26 cellular contexts compared by ENCODE assay signal in the genomic region with DNA sequence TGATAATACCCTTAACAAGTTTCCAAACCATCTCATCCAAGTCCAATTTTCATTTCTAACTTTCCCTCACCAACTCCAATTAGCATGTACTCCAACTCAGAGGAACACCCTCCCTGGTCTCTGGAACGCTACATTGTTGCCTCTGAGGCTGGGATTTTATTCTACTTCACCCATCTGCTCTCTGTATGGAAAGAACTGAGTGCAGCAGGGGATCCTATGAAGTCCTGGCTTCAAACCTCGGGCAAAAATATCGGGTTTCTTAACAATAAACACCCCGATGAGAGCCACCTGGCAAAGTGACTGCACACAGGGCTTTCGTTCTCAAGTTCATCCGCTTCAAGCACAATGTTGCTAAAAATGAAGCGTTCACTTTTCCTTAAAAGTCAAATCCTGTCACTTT.
"Had no signal": no experiment of that assay in that cellular context is flagged by ENCODE, and none has a peak within 500 bp of the region (broad histone marks: within the 10 kb centered on the region; RNA-seq: fewer than 3 reads in every experiment).

No MANE protein-coding gene starts in this region.

- ATAC-seq: activated CD4-positive, alpha-beta T cell treated with anti-CD3 and anti-CD28 coated beads for 36 hours; activated CD8-positive, alpha-beta T cell treated with anti-CD3 and anti-CD28 coated beads, Interleukin-2, amount 10 ng/mL, durations not matched to agents 7 days and 5 days; activated naive CD4-positive, alpha-beta T cell treated with anti-CD3 and anti-CD28 coated beads, Interleukin-2, amount 50 U/mL, for 72 hours; activated T-cell treated with anti-CD3 and anti-CD28 coated beads, Interleukin-2, amount 50 U/mL, for 72 hours; gastrocnemius medialis; left cardiac atrium; psoas muscle; stimulated activated naive B cell treated with anti-CD40 and anti-IgM and Interleukin-4, amounts not matched to agents 10 μg/mL and 1 μg/mL and 100 μg/mL, for 72 hours; upper lobe of right lung had no signal

- H3K27ac Mint-ChIP-seq: activated CD4-positive, alpha-beta T cell treated with anti-CD3 and anti-CD28 coated beads for 36 hours; activated CD8-positive, alpha-beta T cell treated with anti-CD3 and anti-CD28 coated beads, Interleukin-2, amount 10 ng/mL, durations not matched to agents 7 days and 5 days; activated naive CD4-positive, alpha-beta T cell treated with anti-CD3 and anti-CD28 coated beads, Interleukin-2, amount 50 U/mL, for 72 hours; activated T-cell treated with anti-CD3 and anti-CD28 coated beads, Interleukin-2, amount 50 U/mL, for 72 hours; mesothelial cell of epicardium; naive B cell; stimulated activated naive B cell treated with anti-CD40 and anti-IgM and Interleukin-4, amounts not matched to agents 10 μg/mL and 1 μg/mL and 100 μg/mL, for 72 hours; T-helper 2 cell treated with Interferon-gamma antibody and Interleukin-4, amounts not matched to agents 5 μg/mL and 100 μg/mL, for 36 hours had no signal

- H3K36me3 Mint-ChIP-seq: activated naive CD4-positive, alpha-beta T cell treated with anti-CD3 and anti-CD28 coated beads, Interleukin-2, amount 50 U/mL, for 72 hours; mesothelial cell of epicardium; naive B cell; stimulated activated naive B cell treated with anti-CD40 and anti-IgM and Interleukin-4, amounts not matched to agents 10 μg/mL and 1 μg/mL and 100 μg/mL, for 72 hours had no signal

- H3K27me3 Mint-ChIP-seq: activated CD4-positive, alpha-beta T cell treated with anti-CD3 and anti-CD28 coated beads for 36 hours; naive B cell; stimulated activated naive B cell treated with anti-CD40 and anti-IgM and Interleukin-4, amounts not matched to agents 10 μg/mL and 1 μg/mL and 100 μg/mL, for 72 hours had no signal

- H3K4me1 ChIP-seq: colonic mucosa, gastrocnemius medialis, parathyroid adenoma, psoas muscle, right atrium auricular region, stomach, tibial artery, upper lobe of right lung had no signal

- H3K27ac ChIP-seq: colonic mucosa, gastrocnemius medialis, parathyroid adenoma, psoas muscle, right atrium auricular region, stomach, tibial artery, upper lobe of right lung had no signal

- H3K9me3 ChIP-seq: colonic mucosa, gastrocnemius medialis, psoas muscle, right atrium auricular region, stomach, tibial artery, upper lobe of right lung had no signal

- H3K27me3 ChIP-seq: colonic mucosa, gastrocnemius medialis, right atrium auricular region, stomach, tibial artery, upper lobe of right lung had no signal

- H3K4me1 Mint-ChIP-seq: activated CD4-positive, alpha-beta T cell treated with anti-CD3 and anti-CD28 coated beads for 36 hours; central memory CD8-positive, alpha-beta T cell; naive B cell; stimulated activated naive B cell treated with anti-CD40 and anti-IgM and Interleukin-4, amounts not matched to agents 10 μg/mL and 1 μg/mL and 100 μg/mL, for 72 hours had no signal

- H3K9me3 Mint-ChIP-seq: activated naive CD4-positive, alpha-beta T cell treated with anti-CD3 and anti-CD28 coated beads, Interleukin-2, amount 50 U/mL, for 72 hours; activated T-cell treated with anti-CD3 and anti-CD28 coated beads, Interleukin-2, amount 50 U/mL, for 72 hours; central memory CD8-positive, alpha-beta T cell; mesothelial cell of epicardium; naive B cell; stimulated activated naive B cell treated with anti-CD40 and anti-IgM and Interleukin-4, amounts not matched to agents 10 μg/mL and 1 μg/mL and 100 μg/mL, for 72 hours; T-helper 2 cell treated with Interferon-gamma antibody and Interleukin-4, amounts not matched to agents 5 μg/mL and 100 μg/mL, for 36 hours had no signal

- H3K36me3 ChIP-seq: colonic mucosa, gastrocnemius medialis, right atrium auricular region, stomach, tibial artery, upper lobe of right lung had no signal

- H3K4me3 Mint-ChIP-seq: activated CD4-positive, alpha-beta T cell treated with anti-CD3 and anti-CD28 coated beads for 36 hours; activated CD8-positive, alpha-beta T cell treated with anti-CD3 and anti-CD28 coated beads, Interleukin-2, amount 10 ng/mL, durations not matched to agents 7 days and 5 days; activated T-cell treated with anti-CD3 and anti-CD28 coated beads, Interleukin-2, amount 50 U/mL, for 72 hours; central memory CD8-positive, alpha-beta T cell; mesothelial cell of epicardium; naive B cell; stimulated activated naive B cell treated with anti-CD40 and anti-IgM and Interleukin-4, amounts not matched to agents 10 μg/mL and 1 μg/mL and 100 μg/mL, for 72 hours; T-helper 2 cell treated with Interferon-gamma antibody and Interleukin-4, amounts not matched to agents 5 μg/mL and 100 μg/mL, for 36 hours had no signal

- H3K79me2 ChIP-seq: parathyroid adenoma had no signal

- H2AFZ ChIP-seq: parathyroid adenoma had no signal

- H3K4me3 ChIP-seq: colonic mucosa, psoas muscle, right atrium auricular region, stomach, tibial artery, upper lobe of right lung had no signal

- DNase-seq: activated CD4-positive, alpha-beta T cell treated with anti-CD3 and anti-CD28 coated beads for 36 hours; activated CD4-positive, CD25-positive, alpha-beta regulatory T cell; activated CD8-positive, alpha-beta T cell treated with anti-CD3 and anti-CD28 coated beads, Interleukin-2, amount 10 ng/mL, durations not matched to agents 7 days and 5 days; activated naive CD4-positive, alpha-beta T cell; activated T-cell treated with anti-CD3 and anti-CD28 coated beads for 4 hours; activated T-cell treated with anti-CD3 and anti-CD28 coated beads, Interleukin-2, amount 50 U/mL, for 72 hours; colonic mucosa; effector CD8-positive, alpha-beta T cell; gastrocnemius medialis; glutamatergic neuron; islet precursor cell; left cardiac atrium; naive B cell; psoas muscle; stimulated activated CD4-positive, alpha-beta T cell treated with anti-CD3 and anti-CD28 coated beads, Interleukin-15, amount 100 ng/mL, for 24 hours; stimulated activated CD4-positive, alpha-beta T cell treated with anti-CD3 and anti-CD28 coated beads, Interleukin-2, amount 100 ng/mL, for 24 hours; stimulated activated naive B cell treated with anti-CD40 and anti-IgM and Interleukin-4, amounts not matched to agents 10 μg/mL and 1 μg/mL and 100 μg/mL, for 72 hours; stomach; tibial artery; upper lobe of right lung had no signal
